Comparison of ENCODE assay signal across 1 cellular context in genomic region chr18:9147440-9148238, GRCh38.
A peak's percentile ranks its signal among the peaks of the same experiment; 100 is the strongest.
TF ChIP-seq lines count a peak whose summit lies in the region.

No MANE protein-coding gene starts in this region.

TF ChIP-seq in K562, 482 proteins besides CTCF, POLR2A, EP300 and RAD21 (continues in another document):
- TF ChIP-seq TEAD1 (CRISPR knock-in tag; IDR thresholded peaks at IDR 0.05): 0 out of 4 replicates have a peak, but pooled peaks of 1 of the 2 experiments have one; percentile 52
- TF ChIP-seq XRCC4 (IDR thresholded peaks at IDR 0.05; ENCODE audit: extremely low read depth, insufficient read depth, insufficient read length): no peak
- TF ChIP-seq ZNF184 (CRISPR knock-in tag; IDR thresholded peaks at IDR 0.05): no peak
- no peak for TF ChIP-seq ZNF24 (IDR thresholded peaks at IDR 0.05)
- peak; percentile 26; the same call in 1 of the 2 replicates for TF ChIP-seq HMBOX1 (IDR thresholded peaks at IDR 0.05)
- TF ChIP-seq, protein P1, sequence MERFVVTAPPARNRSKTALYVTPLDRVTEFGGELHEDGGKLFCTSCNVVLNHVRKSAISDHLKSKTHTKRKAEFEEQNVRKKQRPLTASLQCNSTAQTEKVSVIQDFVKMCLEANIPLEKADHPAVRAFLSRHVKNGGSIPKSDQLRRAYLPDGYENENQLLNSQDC (CRISPR knock-in tag; IDR thresholded peaks at IDR 0.05): no peak
- no peak for TF ChIP-seq CXXC5 (CRISPR knock-in tag; IDR thresholded peaks at IDR 0.05)
- peak; percentile 89 for TF ChIP-seq BRD9 (IDR thresholded peaks at IDR 0.05; ENCODE audit: low read depth, partially characterized antibody)
- TF ChIP-seq HMG20A (CRISPR knock-in tag; conservative IDR thresholded peaks at IDR 0.05): no peak
- TF ChIP-seq ZNF408 (CRISPR knock-in tag; IDR thresholded peaks at IDR 0.05; ENCODE audit: low read depth): no peak
- no peak for TF ChIP-seq ZNF584 (CRISPR knock-in tag; IDR thresholded peaks at IDR 0.05; ENCODE audit: low read depth)
- TF ChIP-seq SMARCA4 (IDR thresholded peaks at IDR 0.05): 0 out of 2 replicates have a peak, but pooled peaks have one; percentile 30
- peak; percentile 57 for TF ChIP-seq ARID2 (IDR thresholded peaks at IDR 0.05)
- TF ChIP-seq TEAD4 (IDR thresholded peaks at IDR 0.05; ENCODE audit: low read length): peak; percentile 54; the same call in 1 of the 2 replicates
- no peak for TF ChIP-seq TEAD4 (CRISPR knock-in tag; IDR thresholded peaks at IDR 0.05; ENCODE audit: borderline replicate concordance)
- no peak for TF ChIP-seq ZNF282 (CRISPR knock-in tag; IDR thresholded peaks at IDR 0.05)
- TF ChIP-seq KDM1A (IDR thresholded peaks at IDR 0.05): peak in 1 of 2 experiments; percentile 64; a peak in 2 of 4 replicates
- TF ChIP-seq, protein P2, sequence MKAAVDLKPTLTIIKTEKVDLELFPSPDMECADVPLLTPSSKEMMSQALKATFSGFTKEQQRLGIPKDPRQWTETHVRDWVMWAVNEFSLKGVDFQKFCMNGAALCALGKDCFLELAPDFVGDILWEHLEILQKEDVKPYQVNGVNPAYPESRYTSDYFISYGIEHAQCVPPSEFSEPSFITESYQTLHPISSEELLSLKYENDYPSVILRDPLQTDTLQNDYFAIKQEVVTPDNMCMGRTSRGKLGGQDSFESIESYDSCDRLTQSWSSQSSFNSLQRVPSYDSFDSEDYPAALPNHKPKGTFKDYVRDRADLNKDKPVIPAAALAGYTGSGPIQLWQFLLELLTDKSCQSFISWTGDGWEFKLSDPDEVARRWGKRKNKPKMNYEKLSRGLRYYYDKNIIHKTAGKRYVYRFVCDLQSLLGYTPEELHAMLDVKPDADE (conservative IDR thresholded peaks at IDR 0.05; ENCODE audit: control insufficient read depth, low read depth, low read length): no peak
- TF ChIP-seq ZNF696 (CRISPR knock-in tag; conservative IDR thresholded peaks at IDR 0.05): no peak
- 0 out of 2 replicates have a peak, but pooled peaks have one; percentile 41 for TF ChIP-seq DDX20 (tag; IDR thresholded peaks at IDR 0.05; ENCODE audit: low read depth)
- no peak for TF ChIP-seq MYNN (IDR thresholded peaks at IDR 0.05)
- TF ChIP-seq MYNN (CRISPR knock-in tag; IDR thresholded peaks at IDR 0.05): no peak
- TF ChIP-seq SAFB2 (IDR thresholded peaks at IDR 0.05; ENCODE audit: borderline replicate concordance, low read depth, low read length, severe bottlenecking): no peak
- no peak for TF ChIP-seq CHD2 (IDR thresholded peaks at IDR 0.05; ENCODE audit: low read depth, low read length)
- TF ChIP-seq TARDBP (IDR thresholded peaks at IDR 0.05): no peak
- TF ChIP-seq, protein P3, sequence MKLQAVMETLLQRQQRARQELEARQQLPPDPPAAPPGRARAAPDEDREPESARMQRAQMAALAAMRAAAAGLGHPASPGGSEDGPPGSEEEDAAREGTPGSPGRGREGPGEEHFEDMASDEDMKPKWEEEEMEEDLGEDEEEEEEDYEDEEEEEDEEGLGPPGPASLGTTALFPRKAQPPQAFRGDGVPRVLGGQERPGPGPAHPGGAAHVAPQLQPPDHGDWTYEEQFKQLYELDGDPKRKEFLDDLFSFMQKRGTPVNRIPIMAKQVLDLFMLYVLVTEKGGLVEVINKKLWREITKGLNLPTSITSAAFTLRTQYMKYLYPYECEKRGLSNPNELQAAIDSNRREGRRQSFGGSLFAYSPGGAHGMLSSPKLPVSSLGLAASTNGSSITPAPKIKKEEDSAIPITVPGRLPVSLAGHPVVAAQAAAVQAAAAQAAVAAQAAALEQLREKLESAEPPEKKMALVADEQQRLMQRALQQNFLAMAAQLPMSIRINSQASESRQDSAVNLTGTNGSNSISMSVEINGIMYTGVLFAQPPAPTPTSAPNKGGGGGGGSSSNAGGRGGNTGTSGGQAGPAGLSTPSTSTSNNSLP (IDR thresholded peaks at IDR 0.05; ENCODE audit: borderline replicate concordance, low read depth, low read length): 0 out of 2 replicates have a peak, but pooled peaks have one; percentile 14
- no peak for TF ChIP-seq MBD2 (IDR thresholded peaks at IDR 0.05; ENCODE audit: borderline replicate concordance, low read depth)
- no peak for TF ChIP-seq HNRNPL (IDR thresholded peaks at IDR 0.05; ENCODE audit: low read depth, low read length)
- TF ChIP-seq NFE2 (IDR thresholded peaks at IDR 0.05; ENCODE audit: low read depth): 0 out of 2 replicates have a peak, but pooled peaks have one; percentile 23
- no peak for TF ChIP-seq ZNF134 (CRISPR knock-in tag; conservative IDR thresholded peaks at IDR 0.05)
- TF ChIP-seq DPF2 (IDR thresholded peaks at IDR 0.05): peak; percentile 42; the same call in 1 of the 2 replicates
- 0 out of 4 replicates have a peak, but pooled peaks of 1 of the 2 experiments have one; percentile 22 for TF ChIP-seq TBL1XR1 (IDR thresholded peaks at IDR 0.05; ENCODE audit: low read length in 2 of 2)
- peak; percentile 6 for TF ChIP-seq MEIS2 (IDR thresholded peaks at IDR 0.05; ENCODE audit: partially characterized antibody)
- peak; percentile 64 for TF ChIP-seq ZNF592 (IDR thresholded peaks at IDR 0.05)
- TF ChIP-seq FOXK2 (conservative IDR thresholded peaks at IDR 0.05 in 1 of 2, IDR thresholded peaks at IDR 0.05 in 1 of 2; ENCODE audit: low read depth in 2 of 2): no peak; a peak in 1 of 4 replicates
- no peak for TF ChIP-seq RFX1 (IDR thresholded peaks at IDR 0.05)
- no peak for TF ChIP-seq RREB1 (CRISPR knock-in tag; IDR thresholded peaks at IDR 0.05)
- TF ChIP-seq CEBPB (tag; IDR thresholded peaks at IDR 0.05): peak; percentile 59
- peak; percentile 24; the same call in 1 of the 2 replicates for TF ChIP-seq SNIP1 (IDR thresholded peaks at IDR 0.05; ENCODE audit: low read depth)
- TF ChIP-seq, protein P4, sequence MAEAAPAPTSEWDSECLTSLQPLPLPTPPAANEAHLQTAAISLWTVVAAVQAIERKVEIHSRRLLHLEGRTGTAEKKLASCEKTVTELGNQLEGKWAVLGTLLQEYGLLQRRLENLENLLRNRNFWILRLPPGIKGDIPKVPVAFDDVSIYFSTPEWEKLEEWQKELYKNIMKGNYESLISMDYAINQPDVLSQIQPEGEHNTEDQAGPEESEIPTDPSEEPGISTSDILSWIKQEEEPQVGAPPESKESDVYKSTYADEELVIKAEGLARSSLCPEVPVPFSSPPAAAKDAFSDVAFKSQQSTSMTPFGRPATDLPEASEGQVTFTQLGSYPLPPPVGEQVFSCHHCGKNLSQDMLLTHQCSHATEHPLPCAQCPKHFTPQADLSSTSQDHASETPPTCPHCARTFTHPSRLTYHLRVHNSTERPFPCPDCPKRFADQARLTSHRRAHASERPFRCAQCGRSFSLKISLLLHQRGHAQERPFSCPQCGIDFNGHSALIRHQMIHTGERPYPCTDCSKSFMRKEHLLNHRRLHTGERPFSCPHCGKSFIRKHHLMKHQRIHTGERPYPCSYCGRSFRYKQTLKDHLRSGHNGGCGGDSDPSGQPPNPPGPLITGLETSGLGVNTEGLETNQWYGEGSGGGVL (CRISPR knock-in tag; IDR thresholded peaks at IDR 0.05): no peak
- 0 out of 2 replicates have a peak, but pooled peaks have one; percentile 26 for TF ChIP-seq CREB3L1 (IDR thresholded peaks at IDR 0.05; ENCODE audit: borderline replicate concordance, low read depth)
- TF ChIP-seq TAF15 (IDR thresholded peaks at IDR 0.05; ENCODE audit: low read depth, low read length): no peak
- 0 out of 2 replicates have a peak, but pooled peaks have one; percentile 14 for TF ChIP-seq EP400 (IDR thresholded peaks at IDR 0.05)
- no peak for TF ChIP-seq ZNF253 (CRISPR knock-in tag; conservative IDR thresholded peaks at IDR 0.05)
- TF ChIP-seq SIN3A (IDR thresholded peaks at IDR 0.05; ENCODE audit: borderline replicate concordance in 2 of 2, control insufficient read depth in 1 of 2, low read depth in 2 of 2, low read length in 2 of 2): no peak
